23 cellular contexts compared by ENCODE assay signal in genomic region chr17:65265276-65265675, GRCh38.
"Had no signal": no experiment of that assay in that cellular context is flagged by ENCODE, and none has a peak within 500 bp of the region (broad histone marks: within the 10 kb centered on the region; RNA-seq: fewer than 3 reads in every experiment).

No MANE protein-coding gene starts in this region.

- H3K9me3 Mint-ChIP-seq: endodermal cell had no signal

- H3K36me3 Mint-ChIP-seq: memory B cell, type B pancreatic cell had no signal

- H3K27me3 Mint-ChIP-seq: type B pancreatic cell had no signal

- H3K4me1 Mint-ChIP-seq: endodermal cell, memory B cell had no signal

- H3K4me3 Mint-ChIP-seq: activated CD4-positive, alpha-beta T cell treated with anti-CD3 and anti-CD28 coated beads, Interleukin-2, amount 10 ng/mL, durations not matched to agents 24 days and 14 days; activated T-cell treated with anti-CD3 and anti-CD28 coated beads, Interleukin-2, amount 50 U/mL, for 4 hours; endodermal cell; memory B cell; neural progenitor cell; stimulated activated naive CD8-positive, alpha-beta T cell treated with anti-CD3 and anti-CD28 coated beads, Interleukin-15, Interleukin-2, amounts not matched to agents 100 ng/mL and 50 ng/mL, for 24 hours; type B pancreatic cell had no signal

- H3K27ac Mint-ChIP-seq: activated CD4-positive, alpha-beta T cell treated with anti-CD3 and anti-CD28 coated beads, Interleukin-2, amount 10 ng/mL, durations not matched to agents 24 days and 14 days; endodermal cell; memory B cell; neural progenitor cell; stimulated activated naive CD8-positive, alpha-beta T cell treated with anti-CD3 and anti-CD28 coated beads, Interleukin-15, Interleukin-2, amounts not matched to agents 100 ng/mL and 50 ng/mL, for 24 hours; type B pancreatic cell had no signal

- ATAC-seq: activated CD4-positive, CD25-positive, alpha-beta regulatory T cell treated with anti-CD3 and anti-CD28 coated beads, Interleukin-2, amount 50 U/mL, for 24 hours; activated T-cell treated with anti-CD3 and anti-CD28 coated beads, Interleukin-2, amount 50 U/mL, for 4 hours; foreskin keratinocyte; heart right ventricle; naive thymus-derived CD4-positive, alpha-beta T cell; right cardiac atrium had no signal

- DNase-seq: activated CD4-positive, alpha-beta T cell treated with anti-CD3 and anti-CD28 coated beads, Interleukin-2, amount 10 ng/mL, durations not matched to agents 24 days and 14 days; activated CD8-positive, alpha-beta memory T cell treated with anti-CD3 and anti-CD28 coated beads for 24 hours; activated CD8-positive, alpha-beta memory T cell treated with anti-CD3 and anti-CD28 coated beads, Interleukin-2, amount 50 U/mL, for 48 hours; activated naive CD4-positive, alpha-beta T cell treated with Interleukin-2 at 50 U/mL for 16 hours; activated T-cell treated with anti-CD3 and anti-CD28 coated beads, Interleukin-2, amount 50 U/mL, for 4 hours; central memory CD4-positive, alpha-beta T cell; endodermal cell; foreskin keratinocyte; heart right ventricle; midbrain; occipital lobe; right cardiac atrium; stimulated activated CD4-positive, alpha-beta T cell treated with anti-CD3 and anti-CD28 coated beads, Interleukin-2, amount 100 ng/mL, for 48 hours; substantia nigra; T1000; uterus; WERI-Rb-1 had no signal
